22 cellular contexts compared by ENCODE assay signal in genomic region chr3:165082632-165083031, GRCh38. TPM values are rescaled to one million over a fixed set of nuclear protein-coding genes. Genes with fewer than 3 reads are reported as not detected.
DNase-seq lines count a peak whose midpoint lies in the region; ATAC-seq and TF ChIP-seq lines count a peak whose summit lies in the region.
"Had no signal": no experiment of that assay in that cellular context is flagged by ENCODE, and none has a peak within 500 bp of the region (broad histone marks: within the 10 kb centered on the region; RNA-seq: fewer than 3 reads in every experiment).

No MANE protein-coding gene starts in this region.

- TF ChIP-seq CTCF in SU-DHL-6 (IDR thresholded peaks at IDR 0.05; ENCODE audit: insufficient read depth, low read length, poor library complexity, severe bottlenecking), result no peak

- no peaks in the 10 kb centered on the region for H3K36me3 ChIP-seq in SU-DHL-6 (ENCODE audit: low read length)
- H3K36me3 ChIP-seq: BE2C; BLaER1 treated with 17β-estradiol and CSF1 and Interleukin-3, amounts not matched to agents 10 nM and 100 nM had no signal

- no peak overlapping the region for H3K9ac ChIP-seq in SU-DHL-6 (ENCODE audit: low read length)
- H3K9ac ChIP-seq: BLaER1 treated with 17β-estradiol and CSF1 and Interleukin-3, amounts not matched to agents 10 nM and 100 nM; GM23248 had no signal

- H3F3A ChIP-seq in SU-DHL-6 (ENCODE audit: insufficient read depth), result no peaks in the 10 kb centered on the region

- no peak overlapping the region for H3K4me3 ChIP-seq in SU-DHL-6 (ENCODE audit: insufficient read depth, low read length, poor library complexity, severe bottlenecking)
- H3K4me3 ChIP-seq: BLaER1 treated with 17β-estradiol and CSF1 and Interleukin-3, amounts not matched to agents 10 nM and 100 nM; GM12878; GM23248 had no signal

- H2AFZ ChIP-seq in SU-DHL-6 (ENCODE audit: low read depth, low read length, severe bottlenecking), result peak overlapping the region; percentile 30
- H2AFZ ChIP-seq: GM23248 had no signal

- DNase-seq in DMS153 (lab: John Stamatoyannopoulos, UW) (peak; percentile 34), left colon (no peak), NCI-H510A (lab: John Stamatoyannopoulos, UW) (no peak), superior temporal gyrus (ENCODE audit: extremely low spot score) (no peak), kidney tubule cell (ENCODE audit: low spot score) (no peak)
- DNase-seq: AML-193; BE2C; Calu3; CD4-positive, alpha-beta T cell; CD8-positive, alpha-beta memory T cell; COR-L47; DMS79; EL; GDM1; GM23248; H7; HCEC 1CT had no signal

- intact Hi-C loops in left colon (cut with DNase I, micrococcal nuclease), result no loop called here

- no peaks in the 10 kb centered on the region for H3K27me3 ChIP-seq in SU-DHL-6 (ENCODE audit: low read length)
- H3K27me3 ChIP-seq: BE2C; BLaER1 treated with 17β-estradiol and CSF1 and Interleukin-3, amounts not matched to agents 10 nM and 100 nM had no signal

- no peaks in the 10 kb centered on the region for H3K79me2 ChIP-seq in SU-DHL-6 (ENCODE audit: insufficient read depth, low read length)

- no peak overlapping the region for H3K27ac ChIP-seq in SU-DHL-6 (ENCODE audit: low read depth, low read length)
- H3K27ac ChIP-seq: 22Rv1; BLaER1 treated with 17β-estradiol and CSF1 and Interleukin-3, amounts not matched to agents 10 nM and 100 nM; GM23248 had no signal

- H3K4me2 ChIP-seq in SU-DHL-6 (ENCODE audit: low read depth, low read length, poor library complexity, severe bottlenecking), result no peak overlapping the region
- H3K4me2 ChIP-seq: BLaER1 treated with 17β-estradiol and CSF1 and Interleukin-3, amounts not matched to agents 10 nM and 100 nM had no signal

- ATAC-seq in left colon, result peak; percentile 92
- ATAC-seq: GM12878 had no signal

- H3K9me3 ChIP-seq in SU-DHL-6 (ENCODE audit: insufficient read depth, low read length), result no peaks in the 10 kb centered on the region
- H3K9me3 ChIP-seq: BE2C; BLaER1 treated with 17β-estradiol and CSF1 and Interleukin-3, amounts not matched to agents 10 nM and 100 nM had no signal

- no peaks in the 10 kb centered on the region for H3K9me2 ChIP-seq in SU-DHL-6 (replicated peaks; ENCODE audit: insufficient read depth, low read length)

- no peaks in the 10 kb centered on the region for H4K20me1 ChIP-seq in SU-DHL-6 (ENCODE audit: low read depth, low read length)
- H4K20me1 ChIP-seq: BLaER1 treated with 17β-estradiol and CSF1 and Interleukin-3, amounts not matched to agents 10 nM and 100 nM had no signal

RNA-seq across cellular contexts. Expression of gene SI, which starts 4.3 kb away (rescaled TPM):
- total RNA-seq in left colon, result 10 to 100 TPM; 53.2 to 56.4 TPM
- total RNA-seq: Calu3; CD4-positive, alpha-beta T cell; CD8-positive, alpha-beta memory T cell; GM12878; GM23248; H1; H7 had no signal
